10 cellular contexts compared by ENCODE assay signal in genomic region chrX:20320461-20321159, GRCh38. TPM values are rescaled to one million over a fixed set of nuclear protein-coding genes. Genes with fewer than 3 reads are reported as not detected.
A peak's percentile ranks its signal among the peaks of the same experiment; 100 is the strongest.
DNase-seq lines count a peak whose midpoint lies in the region; ATAC-seq and TF ChIP-seq lines count a peak whose summit lies in the region.
"Had no signal": no experiment of that assay in that cellular context is flagged by ENCODE, and none has a peak within 500 bp of the region (broad histone marks: within the 10 kb centered on the region; RNA-seq: fewer than 3 reads in every experiment).

No MANE protein-coding gene starts in this region.

- H3K4me1 Mint-ChIP-seq in Caco-2 (ENCODE audit: low read depth, unreplicated experiment) = peaks cover 25% of the 10 kb centered on the region
- peaks cover 8 to 12% of the 10 kb centered on the region in 2 donors for H3K4me1 Mint-ChIP-seq in natural killer cell treated with Interleukin-12 subunit alpha and Interleukin-12 subunit beta and Interleukin-15 and Interleukin-18, amount 100 ng/mL, for 72 hours (ENCODE audit: low read depth in 2 of 2)
- H3K4me1 Mint-ChIP-seq: neural crest cell had no signal

- no peaks in the 10 kb centered on the region for H3K9me3 Mint-ChIP-seq in Caco-2 (ENCODE audit: unreplicated experiment)
- H3K9me3 Mint-ChIP-seq in natural killer cell treated with Interleukin-12 subunit alpha and Interleukin-12 subunit beta and Interleukin-15 and Interleukin-18, amount 100 ng/mL, for 72 hours = no peaks in the 10 kb centered on the region

- no TSS peak for BruUV-seq in Caco-2 (replicated peaks; lab: Mats Ljungman, UMichigan)

- no peak overlapping the region for H3K4me3 ChIP-seq in Caco-2 (ENCODE audit: low read depth, low read length)
- H3K4me3 ChIP-seq: body of pancreas had no signal

- no peaks in the 10 kb centered on the region for H3K27me3 Mint-ChIP-seq in Caco-2 (ENCODE audit: insufficient read depth, unreplicated experiment)
- H3K27me3 Mint-ChIP-seq in natural killer cell treated with Interleukin-12 subunit alpha and Interleukin-12 subunit beta and Interleukin-15 and Interleukin-18, amount 100 ng/mL, for 72 hours = peaks cover 0 to 13% of the 10 kb centered on the region in 2 donors

- POLR2A ChIA-PET in Caco-2 (lab: Charles Lee) = no interaction called here

- intact Hi-C loops in Caco-2 (cut with micrococcal nuclease; ENCODE audit: unreplicated experiment) = no loop called here

- H3K27ac ChIP-seq in foreskin keratinocyte = no peak overlapping the region
- H3K27ac ChIP-seq: body of pancreas had no signal

- CTCF ChIA-PET in Caco-2 (lab: Charles Lee) = no interaction called here

- H3K36me3 Mint-ChIP-seq in Caco-2 (ENCODE audit: insufficient read depth, unreplicated experiment) = no peaks in the 10 kb centered on the region
- no peaks in the 10 kb centered on the region for H3K36me3 Mint-ChIP-seq in natural killer cell treated with Interleukin-12 subunit alpha and Interleukin-12 subunit beta and Interleukin-15 and Interleukin-18, amount 100 ng/mL, for 72 hours

- H3K9me3 ChIP-seq in Caco-2 = no peaks in the 10 kb centered on the region
- H3K9me3 ChIP-seq: body of pancreas had no signal

- TF ChIP-seq CTCF in Caco-2 (IDR thresholded peaks at IDR 0.05; ENCODE audit: insufficient read depth in 1 of 2, low read depth in 1 of 2, low read length in 1 of 2, severe bottlenecking in 1 of 2, unreplicated experiment in 1 of 2) (no peak), foreskin keratinocyte (conservative IDR thresholded peaks at IDR 0.05) (no peak)

- H3K27me3 ChIP-seq in Caco-2 (replicated peaks; ENCODE audit: control insufficient read depth, insufficient read depth, low read length) = no peaks in the 10 kb centered on the region
- H3K27me3 ChIP-seq in foreskin keratinocyte = no peaks in the 10 kb centered on the region
- H3K27me3 ChIP-seq: body of pancreas had no signal

- peak overlapping the region; percentile 40 for H3K4me3 Mint-ChIP-seq in Caco-2 (ENCODE audit: unreplicated experiment)
- H3K4me3 Mint-ChIP-seq in natural killer cell treated with Interleukin-12 subunit alpha and Interleukin-12 subunit beta and Interleukin-15 and Interleukin-18, amount 100 ng/mL, for 72 hours = peak overlapping the region; percentile 37
- H3K4me3 Mint-ChIP-seq: neural crest cell had no signal

- H3K4me1 ChIP-seq in Caco-2 = no peaks in the 10 kb centered on the region
- no peaks in the 10 kb centered on the region for H3K4me1 ChIP-seq in foreskin keratinocyte
- H3K4me1 ChIP-seq: body of pancreas had no signal

- DNase-seq in Caco-2 = no peak
- DNase-seq in GM19238 (ENCODE audit: insufficient read length, low spot score) = peak; percentile 7
- DNase-seq in SIG-M5 treated with dmso at 0.1 percent for 504 hours (lab: John Stamatoyannopoulos, UW; ENCODE audit: unreplicated experiment) = peak; percentile 79
- DNase-seq in natural killer cell treated with Interleukin-12 subunit alpha and Interleukin-12 subunit beta and Interleukin-15 and Interleukin-18, amount 100 ng/mL, for 72 hours (ENCODE audit: low spot score) = no peak
- no peak for DNase-seq in foreskin keratinocyte
- no peak for DNase-seq in NCI-H226
- DNase-seq in 8988T = no peak

- no peaks in the 10 kb centered on the region for H3K36me3 ChIP-seq in Caco-2 (ENCODE audit: control insufficient read depth, insufficient read depth, low read length)

- peak; percentile 84 for ATAC-seq in HG03097 (IDR thresholded peaks at IDR 0.05; ENCODE audit: low FRiP score, unreplicated experiment)
- no peak for ATAC-seq in natural killer cell treated with Interleukin-12 subunit alpha and Interleukin-12 subunit beta and Interleukin-15 and Interleukin-18, amount 100 ng/mL, for 72 hours
- no peak for ATAC-seq in foreskin keratinocyte
- ATAC-seq: body of pancreas had no signal

- H3K27ac Mint-ChIP-seq in Caco-2 (ENCODE audit: unreplicated experiment) = no peak overlapping the region
- no peak overlapping the region for H3K27ac Mint-ChIP-seq in natural killer cell treated with Interleukin-12 subunit alpha and Interleukin-12 subunit beta and Interleukin-15 and Interleukin-18, amount 100 ng/mL, for 72 hours

RNA-seq across cellular contexts. Expression of gene RPS6KA3, which starts 53.9 kb away (rescaled TPM):
- 93.2 and 104 TPM in 2 replicates for total RNA-seq in Caco-2 (2022)
- 10 to 100 TPM; 64.5 to 82.4 TPM for total RNA-seq in natural killer cell treated with Interleukin-12 subunit alpha and Interleukin-12 subunit beta and Interleukin-15 and Interleukin-18, amount 100 ng/mL, for 72 hours
- total RNA-seq in foreskin keratinocyte = 30.5 and 34.6 TPM in 2 replicates
- 10.8 and 11.0 TPM in 2 replicates for polyA plus RNA-seq in foreskin keratinocyte

Comparison
In these comparisons a context has a peak if more than half of its experiments do, and no peak if none do; other contexts are left out.
1. DNase-seq: peak in GM19238 (single experiment) and SIG-M5 treated with dmso at 0.1 percent for 504 hours (single experiment); none in Caco-2 (0 of 2), natural killer cell treated with Interleukin-12 subunit alpha and Interleukin-12 subunit beta and Interleukin-15 and Interleukin-18, amount 100 ng/mL, for 72 hours (single experiment), foreskin keratinocyte (0 of 2), NCI-H226 (single experiment) and 8988T (single experiment).